8 cellular contexts compared by ENCODE assay signal in genomic region chr1:38527373-38527966, GRCh38.
DNase-seq lines count a peak whose midpoint lies in the region; ATAC-seq and TF ChIP-seq lines count a peak whose summit lies in the region.

No MANE protein-coding gene starts in this region.

- TF ChIP-seq EP300 in ovary (IDR thresholded peaks at IDR 0.05): no peak

- intact Hi-C loops in Calu3 (cut with micrococcal nuclease; ENCODE audit: unreplicated experiment): no loop called here
- intact Hi-C loops in ovary (cut with DNase I): no loop called here
- intact Hi-C loops in dorsolateral prefrontal cortex (cut with DNase I): no loop called here

- no peaks in the 10 kb centered on the region for H3K9me3 ChIP-seq in ovary

- H3K36me3 ChIP-seq in ovary: no peaks in the 10 kb centered on the region

- DNase-seq in Calu3 (peak; percentile 68), HPDE6-E6E7 (ENCODE audit: extremely low spot score) (peak; percentile 37), ovary (no peak), dorsolateral prefrontal cortex (no peak)
- DNase-seq in activated T-cell treated with anti-CD3 and anti-CD28 coated beads, Interleukin-2, amount 50 U/mL, for 72 hours: peak; percentile 63 to 67
- peak; percentile 76 for DNase-seq in stimulated activated CD4-positive, alpha-beta T cell treated with anti-CD3 and anti-CD28 coated beads, Interleukin-15, amount 100 ng/mL, for 24 hours

- TF ChIP-seq CTCF in Calu3 (IDR thresholded peaks at IDR 0.05; ENCODE audit: unreplicated experiment): no peak
- no peak for TF ChIP-seq CTCF in ovary (IDR thresholded peaks at IDR 0.05)
- TF ChIP-seq CTCF in dorsolateral prefrontal cortex (IDR thresholded peaks at IDR 0.05 in 54 of 56, conservative IDR thresholded peaks at IDR 0.05 in 2 of 56; ENCODE audit: low read depth in 1 of 56, partially characterized antibody in 56 of 56): no peak

- H3K27ac ChIP-seq in ovary (no peak overlapping the region), dorsolateral prefrontal cortex (no peak overlapping the region)

- H3K27ac Mint-ChIP-seq in Calu3 (ENCODE audit: unreplicated experiment): no peak overlapping the region
- peak overlapping the region; percentile 60 for H3K27ac Mint-ChIP-seq in activated T-cell treated with anti-CD3 and anti-CD28 coated beads, Interleukin-2, amount 50 U/mL, for 72 hours

- no peaks in the 10 kb centered on the region for H3K4me1 Mint-ChIP-seq in Calu3 (ENCODE audit: low read depth, unreplicated experiment)
- peaks cover 24% of the 10 kb centered on the region for H3K4me1 Mint-ChIP-seq in activated T-cell treated with anti-CD3 and anti-CD28 coated beads, Interleukin-2, amount 50 U/mL, for 72 hours (ENCODE audit: low read depth)

- no peak for TF ChIP-seq POLR2A in ovary (IDR thresholded peaks at IDR 0.05)

- H3K4me3 Mint-ChIP-seq in Calu3 (ENCODE audit: low read depth, unreplicated experiment): peak overlapping the region; percentile 48
- peak overlapping the region; percentile 44 to 55 for H3K4me3 Mint-ChIP-seq in activated T-cell treated with anti-CD3 and anti-CD28 coated beads, Interleukin-2, amount 50 U/mL, for 72 hours

- CTCF ChIA-PET in Calu3 (lab: Charles Lee): no interaction called here

- H3K4me1 ChIP-seq in ovary (ENCODE audit: insufficient read depth): no peaks in the 10 kb centered on the region

- no peaks in the 10 kb centered on the region for H3K36me3 Mint-ChIP-seq in Calu3 (ENCODE audit: insufficient read depth, unreplicated experiment)
- no peaks in the 10 kb centered on the region for H3K36me3 Mint-ChIP-seq in activated T-cell treated with anti-CD3 and anti-CD28 coated beads, Interleukin-2, amount 50 U/mL, for 72 hours (ENCODE audit: insufficient read depth in 2 of 2)

- BruUV-seq in Calu3 (replicated peaks; lab: Mats Ljungman, UMichigan): no TSS peak

- 67 to 71% (median 70%) methylated on average over 6 of the region's 6 CpGs for WGBS in ovary, 3 donors

- peaks cover 52% of the 10 kb centered on the region for H3K27me3 Mint-ChIP-seq in Calu3 (ENCODE audit: unreplicated experiment)
- H3K27me3 Mint-ChIP-seq in activated T-cell treated with anti-CD3 and anti-CD28 coated beads, Interleukin-2, amount 50 U/mL, for 72 hours (ENCODE audit: low read depth): no peaks in the 10 kb centered on the region

- H3K27me3 ChIP-seq in ovary: no peaks in the 10 kb centered on the region
- peaks cover 0 to 27% (median 0%) of the 10 kb centered on the region in 45 donors for H3K27me3 ChIP-seq in dorsolateral prefrontal cortex

- H3K9me3 Mint-ChIP-seq in Calu3 (ENCODE audit: low read depth, unreplicated experiment): no peaks in the 10 kb centered on the region
- H3K9me3 Mint-ChIP-seq in activated T-cell treated with anti-CD3 and anti-CD28 coated beads, Interleukin-2, amount 50 U/mL, for 72 hours: no peaks in the 10 kb centered on the region

- H3K4me3 ChIP-seq in ovary: no peak overlapping the region
- no peak overlapping the region for H3K4me3 ChIP-seq in dorsolateral prefrontal cortex

- peak; percentile 83 for ATAC-seq in GM21390 (IDR thresholded peaks at IDR 0.05; ENCODE audit: unreplicated experiment)
- peak; percentile 90 to 91 for ATAC-seq in activated T-cell treated with anti-CD3 and anti-CD28 coated beads, Interleukin-2, amount 50 U/mL, for 72 hours (replicated peaks in 1 of 2)
- ATAC-seq in HG02884 (IDR thresholded peaks at IDR 0.05; ENCODE audit: unreplicated experiment): no peak

Comparison
In these comparisons a context has a peak if more than half of its experiments do, and no peak if none do; other contexts are left out.
1. DNase-seq: peak in Calu3 (single experiment), HPDE6-E6E7 (single experiment), activated T-cell treated with anti-CD3 and anti-CD28 coated beads, Interleukin-2, amount 50 U/mL, for 72 hours (2 of 2) and stimulated activated CD4-positive, alpha-beta T cell treated with anti-CD3 and anti-CD28 coated beads, Interleukin-15, amount 100 ng/mL, for 24 hours (single experiment); none in ovary (0 of 5) and dorsolateral prefrontal cortex (0 of 10).